In the genomic region with DNA sequence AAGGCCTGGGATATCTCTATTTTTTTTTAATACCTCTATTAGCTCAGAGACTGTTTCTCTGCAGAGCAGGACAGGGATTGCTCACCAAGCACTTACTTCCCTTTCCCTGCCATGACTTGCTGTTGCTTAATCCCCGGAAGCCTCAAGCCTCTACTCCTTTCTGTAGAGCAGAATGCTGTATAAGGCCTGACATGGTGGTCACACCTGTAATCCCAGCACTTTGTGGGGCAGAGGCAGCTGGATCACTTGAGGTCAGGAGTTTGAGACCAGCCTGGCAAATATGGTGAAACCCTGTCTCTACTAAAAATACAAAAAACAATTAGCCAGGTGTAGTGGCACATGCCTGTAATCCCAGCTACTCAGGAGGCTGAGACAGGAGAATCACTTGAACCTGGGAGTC, we compare ENCODE assay signal across 8 cellular contexts. TPM values are rescaled to one million over a fixed set of nuclear protein-coding genes. Genes with fewer than 3 reads are reported as not detected.
A peak's percentile ranks its signal among the peaks of the same experiment; 100 is the strongest.
DNase-seq lines count a peak whose midpoint lies in the region; ATAC-seq, FAIRE-seq and TF ChIP-seq lines count a peak whose summit lies in the region.
"Not testable (repeated sequence)": the region's sequence is repeated elsewhere in the genome, so short reads cannot be mapped to it uniquely, and the experiment has no call there.

No MANE protein-coding gene starts in this region.

- H3F3A ChIP-seq in Loucy (ENCODE audit: low read depth) = not testable (repeated sequence)

- DNase-seq in CD4-positive, alpha-beta memory T cell; SJCRH30; keratinocyte (ENCODE audit: low read depth, low spot score); transverse colon: not testable (repeated sequence)
- DNase-seq in dermis blood vessel endothelial cell (peak; percentile 66), osteoblast (ENCODE audit: insufficient read length, low spot score, missing footprints) (peak; percentile 76)

- H3K27me3 Mint-ChIP-seq in CD4-positive, alpha-beta memory T cell; activated T-helper 17 cell treated with anti-CD3 and anti-CD28 coated beads, Interleukin-2, amount 50 U/mL, for 72 hours: not testable (repeated sequence)

- H3K4me1 ChIP-seq in CD4-positive, alpha-beta memory T cell (ENCODE audit: insufficient read depth, low read length) = peaks cover 62% of the 10 kb centered on the region
- H3K4me1 ChIP-seq in Loucy (ENCODE audit: insufficient read depth, low read length, poor library complexity, severe bottlenecking) (peaks cover 43% of the 10 kb centered on the region), SJCRH30 (peaks cover 17% of the 10 kb centered on the region), keratinocyte (ENCODE audit: control insufficient read depth, extremely low read depth, insufficient read depth, low read length) (peaks cover 44% of the 10 kb centered on the region), osteoblast (ENCODE audit: insufficient read depth, low read length) (peaks cover 35% of the 10 kb centered on the region), transverse colon (peaks cover 12 to 55% (median 19%) of the 10 kb centered on the region in 4 donors)

- CTCF ChIA-PET in CD4-positive, alpha-beta memory T cell (lab: Charles Lee; ENCODE audit: partially characterized antibody) = interaction anchor here (0.6 to 7.3 kb wide), 5 partner anchors 19 to 183 kb away, joined by 4 to 59 read pairs (median 4); no protein-coding TSS in a partner anchor

- H3K4me1 Mint-ChIP-seq in CD4-positive, alpha-beta memory T cell = peaks cover 46 to 74% (median 57%) of the 10 kb centered on the region in 4 donors
- peaks cover 34% of the 10 kb centered on the region for H3K4me1 Mint-ChIP-seq in activated T-helper 17 cell treated with anti-CD3 and anti-CD28 coated beads, Interleukin-2, amount 50 U/mL, for 72 hours

- H3K4me3 Mint-ChIP-seq in CD4-positive, alpha-beta memory T cell = peak overlapping the region in 6 of 8 donors; percentile 33 to 77 (median 64)
- H3K4me3 Mint-ChIP-seq in activated T-helper 17 cell treated with anti-CD3 and anti-CD28 coated beads, Interleukin-2, amount 50 U/mL, for 72 hours = peak overlapping the region; percentile 67

- not testable (repeated sequence) for H3K9me3 ChIP-seq in CD4-positive, alpha-beta memory T cell (ENCODE audit: control insufficient read depth in 1 of 2, low read length in 2 of 2); Loucy (ENCODE audit: insufficient read depth, low read depth, low read length); SJCRH30 (replicated peaks); keratinocyte (ENCODE audit: control insufficient read depth, low read depth, low read length); osteoblast (ENCODE audit: low read depth, low read length); transverse colon

- not testable (repeated sequence) for H3K9me1 ChIP-seq in keratinocyte (ENCODE audit: control insufficient read depth, extremely low read depth, insufficient read depth, low read length)

- not testable (repeated sequence) for H3K9me2 ChIP-seq in Loucy (replicated peaks; ENCODE audit: low read depth, low read length)

- not testable (repeated sequence) for H3K4me3 ChIP-seq in CD4-positive, alpha-beta memory T cell (ENCODE audit: low read length in 2 of 2); SJCRH30; osteoblast (ENCODE audit: insufficient read depth, low read length); transverse colon
- peak overlapping the region; percentile 21 for H3K4me3 ChIP-seq in Loucy (ENCODE audit: low read length, poor library complexity, severe bottlenecking)
- peak overlapping the region in 2 of 3 experiments; percentile 11 to 29 for H3K4me3 ChIP-seq in keratinocyte (ENCODE audit: control insufficient read depth in 2 of 3, extremely low read depth in 1 of 3, insufficient read depth in 2 of 3, low read depth in 1 of 3, low read length in 3 of 3)

- ATAC-seq in activated T-helper 17 cell treated with anti-CD3 and anti-CD28 coated beads, Interleukin-2, amount 50 U/mL, for 72 hours (replicated peaks) = not testable (repeated sequence)

- intact Hi-C loops in CD4-positive, alpha-beta memory T cell (cut with micrococcal nuclease) = loop anchor here (1.0 to 10.0 kb wide), 3 partner anchors 19 to 545 kb away; partner anchors contain the start of genes GART and SON
- intact Hi-C loops in transverse colon (cut with DNase I; ENCODE audit: low total_unique reads) = not testable (repeated sequence)

- not testable (repeated sequence) for H3K79me2 ChIP-seq in Loucy (ENCODE audit: insufficient read depth, low read length); keratinocyte (ENCODE audit: control insufficient read depth, insufficient read depth, low read length); osteoblast (ENCODE audit: insufficient read depth, low read length)

- not testable (repeated sequence) for TF ChIP-seq EP300 in transverse colon (IDR thresholded peaks at IDR 0.05; ENCODE audit: low read depth)

- not testable (repeated sequence) for TF ChIP-seq CTCF in Loucy (conservative IDR thresholded peaks at IDR 0.05; ENCODE audit: low read length); keratinocyte (optimal IDR thresholded peaks at IDR 0.05 in 1 of 3, IDR thresholded peaks at IDR 0.05 in 1 of 3, conservative IDR thresholded peaks at IDR 0.05 in 1 of 3; ENCODE audit: extremely low read depth in 1 of 3, insufficient read depth in 2 of 3, low read length in 3 of 3); osteoblast (IDR thresholded peaks at IDR 0.05; ENCODE audit: extremely low read depth, low read depth, low read length); transverse colon (IDR thresholded peaks at IDR 0.05)

- not testable (repeated sequence) for H3K27me3 ChIP-seq in CD4-positive, alpha-beta memory T cell (ENCODE audit: insufficient read depth, low read length); Loucy (ENCODE audit: insufficient read depth, low read length, poor library complexity, severe bottlenecking); SJCRH30; keratinocyte (ENCODE audit: control insufficient read depth, extremely low read depth, insufficient read depth, low read length); osteoblast (ENCODE audit: insufficient read depth, low read length); transverse colon

- H3K9ac ChIP-seq in Loucy (ENCODE audit: low read depth, low read length, poor library complexity, severe bottlenecking) (peak overlapping the region; percentile 63), keratinocyte (ENCODE audit: control insufficient read depth, extremely low read depth, insufficient read depth, low read length) (peak overlapping the region; percentile 81)

- H3K27ac ChIP-seq in CD4-positive, alpha-beta memory T cell (ENCODE audit: low read depth, low read length) = peak overlapping the region; percentile 44
- H3K27ac ChIP-seq in SJCRH30 = peak overlapping the region; percentile 5; the same call in 1 of the 2 replicates
- H3K27ac ChIP-seq in keratinocyte (ENCODE audit: control insufficient read depth, insufficient read depth, low read length) = peak overlapping the region; percentile 98
- H3K27ac ChIP-seq in osteoblast (ENCODE audit: low read depth, low read length) = peak overlapping the region; percentile 88
- H3K27ac ChIP-seq in transverse colon = peak overlapping the region; percentile 60 to 81 (median 74)

- not testable (repeated sequence) for H3K9me3 Mint-ChIP-seq in CD4-positive, alpha-beta memory T cell; activated T-helper 17 cell treated with anti-CD3 and anti-CD28 coated beads, Interleukin-2, amount 50 U/mL, for 72 hours

- POLR2A ChIA-PET in CD4-positive, alpha-beta memory T cell (lab: Charles Lee; ENCODE audit: partially characterized antibody) = interaction anchor here (0.6 to 5.0 kb wide), 9 partner anchors 12 to 194 kb away, joined by 3 to 62 read pairs (median 8); partner anchors contain the start of genes IFNAR1 and TMEM50B

- dilution Hi-C loops in keratinocyte (cut with MboI; ENCODE audit: extremely low pct_ligation_motif_present, low sequenced_read_pairs) = not testable (repeated sequence)

- H3K36me3 Mint-ChIP-seq in CD4-positive, alpha-beta memory T cell; activated T-helper 17 cell treated with anti-CD3 and anti-CD28 coated beads, Interleukin-2, amount 50 U/mL, for 72 hours (ENCODE audit: low read depth): not testable (repeated sequence)

- not testable (repeated sequence) for H3K36me3 ChIP-seq in CD4-positive, alpha-beta memory T cell (ENCODE audit: insufficient read depth, low read length); Loucy (ENCODE audit: insufficient read depth, low read length); SJCRH30; keratinocyte (ENCODE audit: control insufficient read depth in 2 of 2, extremely low read depth in 1 of 2, insufficient read depth in 2 of 2, low read length in 2 of 2); osteoblast (ENCODE audit: insufficient read depth, low read length); transverse colon

- H4K20me1 ChIP-seq in Loucy (ENCODE audit: insufficient read depth, low read length, poor library complexity, severe bottlenecking); keratinocyte (ENCODE audit: control insufficient read depth, extremely low read depth, insufficient read depth, low read length); osteoblast (ENCODE audit: insufficient read depth, low read length): not testable (repeated sequence)

- H3K27ac Mint-ChIP-seq in CD4-positive, alpha-beta memory T cell = peak overlapping the region; percentile 87 to 96 (median 91)
- H3K27ac Mint-ChIP-seq in activated T-helper 17 cell treated with anti-CD3 and anti-CD28 coated beads, Interleukin-2, amount 50 U/mL, for 72 hours = peak overlapping the region; percentile 82

- in situ Hi-C loops in transverse colon (cut with MboI; ENCODE audit: low pct_ligation_motif_present in 1 of 4, low pct_unique_long_range_greater_than_20kb in 1 of 4, low sequenced_read_pairs in 3 of 4) = not testable (repeated sequence)

- WGBS in transverse colon (ENCODE audit: low coverage in 1 of 2), 2 donors = 17 to 59% methylated on average over 1 of the region's 1 CpG

- peak; percentile 69 for FAIRE-seq in keratinocyte (lab: Jason Lieb, UNC)

- TF ChIP-seq POLR2A in transverse colon (IDR thresholded peaks at IDR 0.05) = not testable (repeated sequence)

- H3K4me2 ChIP-seq in Loucy (ENCODE audit: low read depth, low read length, poor library complexity, severe bottlenecking) (peak overlapping the region; percentile 59), keratinocyte (ENCODE audit: control insufficient read depth, extremely low read depth, insufficient read depth, low read depth, low read length) (peak overlapping the region; percentile 70), osteoblast (ENCODE audit: insufficient read depth, low read length) (peak overlapping the region; percentile 41)

- H2AFZ ChIP-seq in Loucy (ENCODE audit: low read length) (peak overlapping the region; percentile 81; the same call in 1 of the 2 replicates), keratinocyte (ENCODE audit: control insufficient read depth, low read length) (peak overlapping the region; percentile 31)
- H2AFZ ChIP-seq in osteoblast (ENCODE audit: low read length) = not testable (repeated sequence)

RNA-seq across cellular contexts. Expression of gene IFNGR2, which starts 23.3 kb away (rescaled TPM):
- 10 to 100 TPM; 20.7 to 22.9 TPM for total RNA-seq in CD4-positive, alpha-beta memory T cell
- polyA plus RNA-seq in CD4-positive, alpha-beta memory T cell = 10 to 100 TPM in 1 of 2 donors, 1 to 10 TPM in 1; 8.7 to 24.3 TPM
- 67.1 and 71.6 TPM in 2 replicates for total RNA-seq in SJCRH30 (2014; rRNA removed; shearing (Covaris generic))
- 1 to 10 TPM; 5.8 to 8.5 TPM for total RNA-seq in activated T-helper 17 cell treated with anti-CD3 and anti-CD28 coated beads, Interleukin-2, amount 50 U/mL, for 72 hours
- 51.3 and 64.2 TPM in 2 replicates for total RNA-seq in dermis blood vessel endothelial cell
- polyA plus RNA-seq in keratinocyte = 89.5 to 102 TPM (median 94.3 TPM) in 3 replicates
- 46.2 TPM for polyA plus RNA-seq in keratinocyte (2011; ENCODE audit: low read depth)
- 74.7 and 115 TPM in 2 replicates for polyA plus RNA-seq in keratinocyte (2011; cell fraction: cytosol; rRNA removed)
- 47.4 and 54.2 TPM in 2 replicates for polyA plus RNA-seq in keratinocyte (2011; cell fraction: nucleus; rRNA removed)
- 53.2 and 71.8 TPM in 2 replicates for polyA plus RNA-seq in keratinocyte (2012; ENCODE audit: low replicate concordance)
- 73.7 to 112 TPM (median 83.4 TPM) in 3 replicates for polyA minus RNA-seq in keratinocyte
- polyA minus RNA-seq in keratinocyte (2011; cell fraction: cytosol; rRNA and poly(A)+ RNA removed) = 72.5 TPM
- polyA minus RNA-seq in keratinocyte (2011; cell fraction: nucleus; rRNA and poly(A)+ RNA removed) = 18.8 and 33.4 TPM in 2 replicates
- 60.1 and 63.1 TPM in 2 replicates for total RNA-seq in osteoblast
- total RNA-seq in transverse colon = 100 to 1,000 TPM in 1 of 4 donors, 10 to 100 TPM in 3; 40.8 to 131 (median 76.6) TPM

RNA-seq across cellular contexts. Expression of gene IFNAR1, which starts 55.2 kb away (rescaled TPM):
- 10 to 100 TPM; 60.1 to 62.5 TPM for total RNA-seq in CD4-positive, alpha-beta memory T cell
- polyA plus RNA-seq in CD4-positive, alpha-beta memory T cell = 10 to 100 TPM; 52.5 to 64.4 TPM
- total RNA-seq in SJCRH30 (2014; rRNA removed; shearing (Covaris generic)) = 25.9 and 30.1 TPM in 2 replicates
- total RNA-seq in activated T-helper 17 cell treated with anti-CD3 and anti-CD28 coated beads, Interleukin-2, amount 50 U/mL, for 72 hours = 10 to 100 TPM; 38.5 to 38.8 TPM
- total RNA-seq in dermis blood vessel endothelial cell (22.3 and 40.3 TPM in 2 replicates), osteoblast (26.1 and 28.0 TPM in 2 replicates), transverse colon (10 to 100 TPM; 10.3 to 30.7 (median 28.9) TPM)
- 7.9 to 18.8 TPM (median 12.6 TPM) in 3 replicates for polyA plus RNA-seq in keratinocyte
- polyA plus RNA-seq in keratinocyte (2011; ENCODE audit: low read depth) = 14.0 TPM
- polyA plus RNA-seq in keratinocyte (2011; cell fraction: cytosol; rRNA removed) = 8.4 and 14.1 TPM in 2 replicates
- 10.0 and 13.0 TPM in 2 replicates for polyA plus RNA-seq in keratinocyte (2011; cell fraction: nucleus; rRNA removed)
- polyA plus RNA-seq in keratinocyte (2012; ENCODE audit: low replicate concordance) = 17.4 and 24.1 TPM in 2 replicates
- polyA minus RNA-seq in keratinocyte = 6.7 to 18.2 TPM (median 15.2 TPM) in 3 replicates
- 26.3 TPM for polyA minus RNA-seq in keratinocyte (2011; cell fraction: cytosol; rRNA and poly(A)+ RNA removed)
- 12.3 and 22.5 TPM in 2 replicates for polyA minus RNA-seq in keratinocyte (2011; cell fraction: nucleus; rRNA and poly(A)+ RNA removed)

Comparison
In these comparisons a context has a peak if more than half of its experiments do, and no peak if none do; other contexts are left out.
1. H3K27ac ChIP-seq: peak in every context shown above with its lines; median percentile 98 in keratinocyte; 88 in osteoblast; 74 in transverse colon; 44 in CD4-positive, alpha-beta memory T cell; 5 in SJCRH30.